Comparison of ENCODE assay signal across 8 cellular contexts in the genomic region with DNA sequence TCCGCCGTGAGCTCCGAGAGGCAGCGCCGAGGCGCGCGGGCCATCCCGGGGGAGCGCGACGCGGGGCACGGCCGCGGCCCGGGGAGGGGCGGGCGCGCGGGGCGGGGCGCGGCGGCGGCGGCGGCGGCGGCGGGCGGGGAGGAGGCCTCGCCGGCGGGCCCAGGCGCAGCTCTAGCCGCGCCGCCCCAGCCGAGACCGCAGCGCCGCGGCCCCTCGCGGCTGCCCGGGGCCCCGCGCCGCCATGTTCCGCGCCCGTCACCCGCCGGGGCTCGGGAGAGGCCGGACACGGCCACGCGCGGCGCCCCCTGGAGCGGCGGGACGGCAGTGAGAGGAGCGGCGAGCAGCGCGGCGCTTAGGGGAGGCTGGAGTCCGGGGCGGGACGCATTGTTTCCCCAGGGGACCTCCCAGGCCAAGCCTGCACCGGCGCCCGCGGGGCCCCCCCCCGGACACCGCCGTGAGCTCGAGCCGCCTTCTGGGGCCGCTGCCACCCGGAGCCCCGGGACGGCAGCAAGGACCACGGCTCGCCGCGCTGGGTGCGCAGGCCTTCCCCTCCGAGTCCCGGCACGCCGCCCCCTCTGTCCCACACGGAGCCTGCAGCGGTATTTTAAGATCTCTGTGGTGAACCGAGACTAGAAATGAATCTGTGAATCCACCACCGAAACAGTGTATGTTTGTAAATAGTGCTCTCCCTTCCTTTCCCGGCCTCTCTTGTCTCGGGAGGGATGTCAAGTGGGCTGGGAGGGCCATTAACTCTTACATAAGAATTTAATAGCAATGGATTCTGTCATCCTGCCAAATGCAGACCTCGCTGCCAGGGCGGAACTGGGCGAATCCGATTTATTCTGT. TPM values are rescaled to one million over a fixed set of nuclear protein-coding genes. Genes with fewer than 3 reads are reported as not detected.
DNase-seq lines count a peak whose midpoint lies in the region; ATAC-seq and TF ChIP-seq lines count a peak whose summit lies in the region.

Gene KIF13A, minus strand, starts transcription at position 60 of the 846 bp plus-strand sequence. CDS start 172 bp downstream, outside the sequence.

- no peaks in the 10 kb centered on the region for H3K9me3 Mint-ChIP-seq in activated B cell treated with CpG ODN at 0.5 μM for 24 hours

- DNase-seq in ACHN = peak; percentile 58
- peak; percentile 4 for DNase-seq in NCI-H187 treated with DMSO at 0.1 percent for 48 hours (lab: John Stamatoyannopoulos, UW)
- DNase-seq in activated B cell treated with CpG ODN at 0.5 μM for 24 hours = peak; percentile 72
- peak; percentile 22 to 41 for DNase-seq in stimulated activated CD4-positive, alpha-beta T cell treated with anti-CD3 and anti-CD28 coated beads, Interleukin-4, amount 100 ng/mL, for 48 hours (ENCODE audit: low read depth in 2 of 2)

- peak within 1 kb of the TSS; percentile 51 to 57 for H3K9ac ChIP-seq in liver (ENCODE audit: low read depth in 1 of 2, low read length in 2 of 2)

- H3K4me3 ChIP-seq in ectodermal cell (ENCODE audit: insufficient read depth, low read depth, low read length) (peak within 1 kb of the TSS; percentile 82), liver (ENCODE audit: low read depth in 1 of 3, low read length in 3 of 3) (peak within 1 kb of the TSS; percentile 61 to 97 (median 78))

- H3K36me3 Mint-ChIP-seq in activated B cell treated with CpG ODN at 0.5 μM for 24 hours (ENCODE audit: low read depth) = no peaks in the 10 kb centered on the region

- no peaks in the 10 kb centered on the region for H3K27me3 Mint-ChIP-seq in activated B cell treated with CpG ODN at 0.5 μM for 24 hours

- H3K4me1 ChIP-seq in ectodermal cell (ENCODE audit: control insufficient read depth, insufficient read depth, low read length) = peaks cover 3% of the 10 kb centered on the region
- H3K4me1 ChIP-seq in liver (ENCODE audit: control insufficient read depth in 4 of 4, insufficient read depth in 4 of 4, low read length in 3 of 4) = peaks cover 2 to 35% (median 24%) of the 10 kb centered on the region in 4 donors

- peak within 1 kb of the TSS; percentile 91 for H3K4me3 Mint-ChIP-seq in activated B cell treated with CpG ODN at 0.5 μM for 24 hours

- TF ChIP-seq CTCF in activated B cell treated with CpG ODN at 0.5 μM for 24 hours (IDR thresholded peaks at IDR 0.05) = no peak
- peak; percentile 2 for TF ChIP-seq CTCF in liver (IDR thresholded peaks at IDR 0.05; ENCODE audit: low read depth, low read length, missing input control)

- peak; percentile 75 for ATAC-seq in GM18517 (IDR thresholded peaks at IDR 0.05; ENCODE audit: unreplicated experiment)
- ATAC-seq in HG02973 (IDR thresholded peaks at IDR 0.05; ENCODE audit: unreplicated experiment) = peak; percentile 77
- peak; percentile 76 for ATAC-seq in activated B cell treated with CpG ODN at 0.5 μM for 24 hours (ENCODE audit: low read depth)

- H3K27me3 ChIP-seq in ectodermal cell (ENCODE audit: control insufficient read depth, insufficient read depth, low read length, poor library complexity, severe bottlenecking) = peaks cover 22% of the 10 kb centered on the region
- no peaks in the 10 kb centered on the region for H3K27me3 ChIP-seq in liver (ENCODE audit: control insufficient read depth in 4 of 4, insufficient read depth in 4 of 4, low read length in 3 of 4)

- CTCF ChIA-PET in activated B cell treated with CpG ODN at 0.5 μM for 24 hours (lab: Charles Lee) = no interaction called here

- in situ Hi-C loops in ACHN (cut with HindIII; ENCODE audit: low pct_ligation_motif_present, low pct_unique_long_range_greater_than_20kb, low sequenced_read_pairs) = no loop called here

- H3K27ac ChIP-seq in ectodermal cell (ENCODE audit: insufficient read depth, low read depth, low read length, poor library complexity, severe bottlenecking) (no peak within 1 kb of the TSS), liver (ENCODE audit: low read depth in 1 of 2, low read length in 2 of 2) (peak within 1 kb of the TSS; percentile 84 to 91)

- H3K27ac Mint-ChIP-seq in activated B cell treated with CpG ODN at 0.5 μM for 24 hours = peak within 1 kb of the TSS; percentile 88

- peaks cover 32% of the 10 kb centered on the region for H3K4me1 Mint-ChIP-seq in activated B cell treated with CpG ODN at 0.5 μM for 24 hours

- intact Hi-C loops in activated B cell treated with CpG ODN at 0.5 μM for 24 hours (cut with micrococcal nuclease) = loop anchor here (1.0 to 10.0 kb wide), 9 partner anchors 103 to 487 kb away; partner anchors contain the start of genes FAM8A1, KDM1B, NHLRC1 and NUP153

- H3K9me3 ChIP-seq in ectodermal cell (ENCODE audit: control insufficient read depth, low read length) = no peaks in the 10 kb centered on the region
- H3K9me3 ChIP-seq in liver (ENCODE audit: control insufficient read depth in 4 of 4, low read length in 3 of 4) = no peaks in the 10 kb centered on the region

- H3K36me3 ChIP-seq in ectodermal cell (ENCODE audit: control insufficient read depth, insufficient read depth, low read length) (no peaks in the 10 kb centered on the region), liver (ENCODE audit: control insufficient read depth in 4 of 4, insufficient read depth in 3 of 4, low read depth in 1 of 4, low read length in 3 of 4) (no peaks in the 10 kb centered on the region)

- peak; percentile 20 to 44 for TF ChIP-seq RAD21 in liver (IDR thresholded peaks at IDR 0.05)

- POLR2A ChIA-PET in activated B cell treated with CpG ODN at 0.5 μM for 24 hours (lab: Charles Lee) = interaction anchor here (0.7 to 1.3 kb wide), 2 partner anchors 9 to 168 kb away, joined by 3 to 4 read pairs; no protein-coding TSS in a partner anchor

- WGBS in ectodermal cell, 2 experiments = 1 to 2% methylated on average over 105 of the region's 105 CpGs
- WGBS in liver = under 1% methylated on average over 105 of the region's 105 CpGs

TF ChIP-seq in liver, 16 proteins besides CTCF, POLR2A, EP300 and RAD21:
- TF ChIP-seq TAF1 (conservative IDR thresholded peaks at IDR 0.05) = peak; percentile 56
- TF ChIP-seq, protein P1, sequence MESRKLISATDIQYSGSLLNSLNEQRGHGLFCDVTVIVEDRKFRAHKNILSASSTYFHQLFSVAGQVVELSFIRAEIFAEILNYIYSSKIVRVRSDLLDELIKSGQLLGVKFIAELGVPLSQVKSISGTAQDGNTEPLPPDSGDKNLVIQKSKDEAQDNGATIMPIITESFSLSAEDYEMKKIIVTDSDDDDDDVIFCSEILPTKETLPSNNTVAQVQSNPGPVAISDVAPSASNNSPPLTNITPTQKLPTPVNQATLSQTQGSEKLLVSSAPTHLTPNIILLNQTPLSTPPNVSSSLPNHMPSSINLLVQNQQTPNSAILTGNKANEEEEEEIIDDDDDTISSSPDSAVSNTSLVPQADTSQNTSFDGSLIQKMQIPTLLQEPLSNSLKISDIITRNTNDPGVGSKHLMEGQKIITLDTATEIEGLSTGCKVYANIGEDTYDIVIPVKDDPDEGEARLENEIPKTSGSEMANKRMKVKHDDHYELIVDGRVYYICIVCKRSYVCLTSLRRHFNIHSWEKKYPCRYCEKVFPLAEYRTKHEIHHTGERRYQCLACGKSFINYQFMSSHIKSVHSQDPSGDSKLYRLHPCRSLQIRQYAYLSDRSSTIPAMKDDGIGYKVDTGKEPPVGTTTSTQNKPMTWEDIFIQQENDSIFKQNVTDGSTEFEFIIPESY (IDR thresholded peaks at IDR 0.05) = no peak
- TF ChIP-seq HNF4A (conservative IDR thresholded peaks at IDR 0.05) = no peak
- peak; percentile 62 for TF ChIP-seq YY1 (IDR thresholded peaks at IDR 0.05)
- no peak for TF ChIP-seq HNF4G (IDR thresholded peaks at IDR 0.05)
- TF ChIP-seq GABPA (IDR thresholded peaks at IDR 0.05 in 1 of 2, conservative IDR thresholded peaks at IDR 0.05 in 1 of 2) = no peak

RNA-seq across cellular contexts. Expression of gene KIF13A, which starts in this region (rescaled TPM):
- total RNA-seq in activated B cell treated with CpG ODN at 0.5 μM for 24 hours (13.1 and 14.1 TPM in 2 replicates), liver (10 to 100 TPM; 13.7 to 28.1 TPM)
- polyA plus RNA-seq in ectodermal cell (2013, experiment 1 of 4) = 19.0 TPM
- 16.7 TPM for polyA plus RNA-seq in ectodermal cell (2013, experiment 2 of 4)
- 13.4 TPM for polyA plus RNA-seq in ectodermal cell (2013, experiment 3 of 4)
- 17.6 TPM for polyA plus RNA-seq in ectodermal cell (2013, experiment 4 of 4)
- polyA plus RNA-seq in liver = 1 to 10 TPM; 4.3 to 7.5 TPM

Comparison
In these comparisons a context has a peak if more than half of its experiments do, and no peak if none do; other contexts are left out.
1. DNase-seq: peak in every context shown above with its lines; median percentile 72 in activated B cell treated with CpG ODN at 0.5 μM for 24 hours; 58 in ACHN; 32 in stimulated activated CD4-positive, alpha-beta T cell treated with anti-CD3 and anti-CD28 coated beads, Interleukin-4, amount 100 ng/mL, for 48 hours; 4 in NCI-H187 treated with DMSO at 0.1 percent for 48 hours.